ENCODE assay signal across 1 cellular context in genomic region chr18:8980496-8981402, GRCh38.
TF ChIP-seq lines count a peak whose summit lies in the region.

No MANE protein-coding gene starts in this region.

TF ChIP-seq in GM23338, 12 proteins besides CTCF, POLR2A, EP300 and RAD21 (continued from another document):
- TF ChIP-seq, protein P1, sequence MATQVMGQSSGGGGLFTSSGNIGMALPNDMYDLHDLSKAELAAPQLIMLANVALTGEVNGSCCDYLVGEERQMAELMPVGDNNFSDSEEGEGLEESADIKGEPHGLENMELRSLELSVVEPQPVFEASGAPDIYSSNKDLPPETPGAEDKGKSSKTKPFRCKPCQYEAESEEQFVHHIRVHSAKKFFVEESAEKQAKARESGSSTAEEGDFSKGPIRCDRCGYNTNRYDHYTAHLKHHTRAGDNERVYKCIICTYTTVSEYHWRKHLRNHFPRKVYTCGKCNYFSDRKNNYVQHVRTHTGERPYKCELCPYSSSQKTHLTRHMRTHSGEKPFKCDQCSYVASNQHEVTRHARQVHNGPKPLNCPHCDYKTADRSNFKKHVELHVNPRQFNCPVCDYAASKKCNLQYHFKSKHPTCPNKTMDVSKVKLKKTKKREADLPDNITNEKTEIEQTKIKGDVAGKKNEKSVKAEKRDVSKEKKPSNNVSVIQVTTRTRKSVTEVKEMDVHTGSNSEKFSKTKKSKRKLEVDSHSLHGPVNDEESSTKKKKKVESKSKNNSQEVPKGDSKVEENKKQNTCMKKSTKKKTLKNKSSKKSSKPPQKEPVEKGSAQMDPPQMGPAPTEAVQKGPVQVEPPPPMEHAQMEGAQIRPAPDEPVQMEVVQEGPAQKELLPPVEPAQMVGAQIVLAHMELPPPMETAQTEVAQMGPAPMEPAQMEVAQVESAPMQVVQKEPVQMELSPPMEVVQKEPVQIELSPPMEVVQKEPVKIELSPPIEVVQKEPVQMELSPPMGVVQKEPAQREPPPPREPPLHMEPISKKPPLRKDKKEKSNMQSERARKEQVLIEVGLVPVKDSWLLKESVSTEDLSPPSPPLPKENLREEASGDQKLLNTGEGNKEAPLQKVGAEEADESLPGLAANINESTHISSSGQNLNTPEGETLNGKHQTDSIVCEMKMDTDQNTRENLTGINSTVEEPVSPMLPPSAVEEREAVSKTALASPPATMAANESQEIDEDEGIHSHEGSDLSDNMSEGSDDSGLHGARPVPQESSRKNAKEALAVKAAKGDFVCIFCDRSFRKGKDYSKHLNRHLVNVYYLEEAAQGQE (IDR thresholded peaks at IDR 0.05; ENCODE audit: unreplicated experiment) = no peak
- TF ChIP-seq, protein P2, sequence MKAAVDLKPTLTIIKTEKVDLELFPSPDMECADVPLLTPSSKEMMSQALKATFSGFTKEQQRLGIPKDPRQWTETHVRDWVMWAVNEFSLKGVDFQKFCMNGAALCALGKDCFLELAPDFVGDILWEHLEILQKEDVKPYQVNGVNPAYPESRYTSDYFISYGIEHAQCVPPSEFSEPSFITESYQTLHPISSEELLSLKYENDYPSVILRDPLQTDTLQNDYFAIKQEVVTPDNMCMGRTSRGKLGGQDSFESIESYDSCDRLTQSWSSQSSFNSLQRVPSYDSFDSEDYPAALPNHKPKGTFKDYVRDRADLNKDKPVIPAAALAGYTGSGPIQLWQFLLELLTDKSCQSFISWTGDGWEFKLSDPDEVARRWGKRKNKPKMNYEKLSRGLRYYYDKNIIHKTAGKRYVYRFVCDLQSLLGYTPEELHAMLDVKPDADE (IDR thresholded peaks at IDR 0.05) = no peak
- TF ChIP-seq ZNF331 (CRISPR knock-in tag; IDR thresholded peaks at IDR 0.05; ENCODE audit: low read depth) (no peak), EZH2phosphoT487 (IDR thresholded peaks at IDR 0.05; ENCODE audit: unreplicated experiment) (no peak), ZNF462 (CRISPR knock-in tag; IDR thresholded peaks at IDR 0.05) (no peak), EZH2 (IDR thresholded peaks at IDR 0.05; ENCODE audit: low read depth, unreplicated experiment) (no peak), CREB1 (CRISPR knock-in tag; IDR thresholded peaks at IDR 0.05; ENCODE audit: low read depth) (no peak)
